In genomic region chr2:113281920-113282746, GRCh38 we compare ENCODE assay signal across 14 cellular contexts. TPM values are rescaled to one million over a fixed set of nuclear protein-coding genes. Genes with fewer than 3 reads are reported as not detected.
DNase-seq lines count a peak whose midpoint lies in the region; ATAC-seq, FAIRE-seq and TF ChIP-seq lines count a peak whose summit lies in the region.
"Had no signal": no experiment of that assay in that cellular context is flagged by ENCODE, and none has a peak within 500 bp of the region (broad histone marks: within the 10 kb centered on the region; RNA-seq: fewer than 3 reads in every experiment).

No MANE protein-coding gene starts in this region.

- H3K27me3 ChIP-seq in kidney epithelial cell (ENCODE audit: control insufficient read depth, insufficient read depth, low read length) = no peaks in the 10 kb centered on the region
- H3K27me3 ChIP-seq in smooth muscle cell (ENCODE audit: low read depth) = peaks cover 39% of the 10 kb centered on the region

- peaks cover 16% of the 10 kb centered on the region for H3K4me1 ChIP-seq in smooth muscle cell (ENCODE audit: low read depth)

- peak overlapping the region; percentile 1 for H3K4me2 ChIP-seq in smooth muscle cell

- no peak for FAIRE-seq in GM12892 (lab: Jason Lieb, UNC)

- no peaks in the 10 kb centered on the region for H4K20me1 ChIP-seq in smooth muscle cell (ENCODE audit: low read depth)

- no peaks in the 10 kb centered on the region for H3K9me3 ChIP-seq in smooth muscle cell (replicated peaks; ENCODE audit: low read depth)
- H3K9me3 ChIP-seq: right atrium auricular region had no signal

- DNase-seq in HS-5 (ENCODE audit: low read depth) (peak; percentile 47), astrocyte of the cerebellum (ENCODE audit: low read depth) (peak; percentile 92), kidney epithelial cell (ENCODE audit: low read depth) (peak; percentile 56), smooth muscle cell (lab: John Stamatoyannopoulos, UW; ENCODE audit: unreplicated experiment) (no peak), CD1c-positive myeloid dendritic cell (ENCODE audit: extremely low spot score) (no peak), GM12892 (ENCODE audit: insufficient read length) (no peak)
- DNase-seq: activated CD4-positive, alpha-beta T cell treated with anti-CD3 and anti-CD28 coated beads, Interleukin-2, amount 50 U/mL, for 4 hours; RPMI8226; T1000 had no signal

- TF ChIP-seq CTCF in astrocyte of the cerebellum (IDR thresholded peaks at IDR 0.05; ENCODE audit: low read depth, low read length, missing control alignments) (no peak), kidney epithelial cell (IDR thresholded peaks at IDR 0.05; ENCODE audit: insufficient read depth, low read length, poor library complexity, severe bottlenecking) (no peak), smooth muscle cell (IDR thresholded peaks at IDR 0.05; ENCODE audit: borderline replicate concordance, insufficient read depth, poor library complexity, severe bottlenecking) (no peak)

- no peak overlapping the region for H3K4me3 ChIP-seq in astrocyte of the cerebellum (ENCODE audit: low read depth, low read length)
- no peak overlapping the region for H3K4me3 ChIP-seq in kidney epithelial cell (ENCODE audit: low read depth, low read length)
- H3K4me3 ChIP-seq in smooth muscle cell = no peak overlapping the region
- H3K4me3 ChIP-seq: right atrium auricular region had no signal

- H3F3A ChIP-seq in smooth muscle cell (ENCODE audit: low read depth) = peaks cover 3% of the 10 kb centered on the region

- H3K79me2 ChIP-seq in smooth muscle cell (ENCODE audit: low read depth) = no peaks in the 10 kb centered on the region

- no peaks in the 10 kb centered on the region for H3K36me3 ChIP-seq in kidney epithelial cell (ENCODE audit: control insufficient read depth, insufficient read depth, low read length)
- no peaks in the 10 kb centered on the region for H3K36me3 ChIP-seq in smooth muscle cell (ENCODE audit: low read depth)
- H3K36me3 ChIP-seq: right atrium auricular region had no signal

- H3K27ac ChIP-seq in smooth muscle cell (ENCODE audit: low read depth) = no peak overlapping the region
- H3K27ac ChIP-seq: C4-2B had no signal

- no peak overlapping the region for H3K9ac ChIP-seq in smooth muscle cell (ENCODE audit: low read depth)

- no peak overlapping the region for H2AFZ ChIP-seq in smooth muscle cell (ENCODE audit: low read depth)

- TF ChIP-seq POLR2A in GM12892 (IDR thresholded peaks at IDR 0.05; ENCODE audit: low read depth, low read length) = no peak

- in situ Hi-C loops in astrocyte of the cerebellum (cut with HindIII; ENCODE audit: low sequenced_read_pairs) = no loop called here

- ATAC-seq in GM19455 (IDR thresholded peaks at IDR 0.05; ENCODE audit: unreplicated experiment) = no peak
- ATAC-seq in GM18867 (IDR thresholded peaks at IDR 0.05; ENCODE audit: unreplicated experiment) = no peak
- ATAC-seq: activated T-helper 17 cell treated with anti-CD3 and anti-CD28 coated beads, Interleukin-2, amount 50 U/mL, for 72 hours had no signal

- WGBS in smooth muscle cell (ENCODE audit: low lambda C conversion rate) = 63% methylated on average over 12 of the region's 12 CpGs

RNA-seq across cellular contexts. Expression of gene PAX8, which starts 3.4 kb away (rescaled TPM):
- total RNA-seq in kidney epithelial cell = 118 and 142 TPM in 2 replicates
- total RNA-seq in smooth muscle cell = not detected in 2 replicates
- 0.34 TPM in 1 of 2 replicates, not detected in the other for polyA plus RNA-seq in smooth muscle cell
- polyA plus RNA-seq in GM12892 (2012; ENCODE audit: missing spikeins) = 1.8 TPM

Comparison
In these comparisons a context has a peak if more than half of its experiments do, and no peak if none do; other contexts are left out.
1. DNase-seq: peak in HS-5 (single experiment), astrocyte of the cerebellum (single experiment) and kidney epithelial cell (single experiment); none in smooth muscle cell (single experiment), CD1c-positive myeloid dendritic cell (single experiment) and GM12892 (single experiment).
2. RNA of gene PAX8, which starts 3.4 kb away (total RNA-seq): 118 to 142 TPM in kidney epithelial cell; not detected in smooth muscle cell; every median in the first group is over 100 times any median in the second.